1 cellular context compared by ENCODE assay signal in the genomic region with DNA sequence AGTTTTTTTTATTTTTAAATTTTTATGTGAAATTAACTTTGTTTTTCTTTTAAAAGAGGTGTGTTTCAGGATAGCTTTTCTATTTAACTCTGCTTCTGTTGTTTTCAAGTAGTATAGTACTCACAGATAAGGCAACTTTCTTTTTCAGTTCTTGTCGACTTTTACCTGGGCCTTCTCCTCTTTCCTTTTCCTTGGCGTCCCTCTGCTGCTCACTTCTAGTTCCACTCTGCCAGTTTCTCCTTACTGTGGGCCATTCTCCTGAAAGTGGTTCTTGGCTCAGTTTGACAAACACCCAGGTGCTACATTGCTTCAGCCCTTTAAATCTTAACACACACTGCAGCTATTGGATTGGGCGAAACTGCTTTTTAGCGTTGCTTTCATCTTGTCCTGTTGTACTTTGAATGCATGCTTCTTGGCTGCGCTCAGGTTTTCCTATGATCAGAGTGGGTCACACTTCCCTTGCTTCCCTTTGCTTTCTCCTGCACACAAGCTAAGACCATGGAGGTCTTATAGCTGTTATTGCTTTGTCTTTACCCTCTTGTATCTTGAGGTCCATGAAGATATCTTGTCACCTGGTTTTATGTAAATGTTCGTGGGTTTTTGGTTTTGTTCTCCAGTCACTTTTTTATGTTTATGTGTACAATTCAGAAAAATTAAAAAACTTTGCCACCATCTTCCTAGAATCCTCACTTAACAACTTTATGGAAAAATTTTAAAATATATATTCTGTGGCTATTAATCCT.
TF ChIP-seq lines count a peak whose summit lies in the region.

No MANE protein-coding gene starts in this region.

TF ChIP-seq in H1, 55 proteins besides CTCF, POLR2A, EP300 and RAD21:
- TF ChIP-seq BRCA1 (IDR thresholded peaks at IDR 0.05; ENCODE audit: low read depth, low read length) (no peak), RXRA (IDR thresholded peaks at IDR 0.05; ENCODE audit: insufficient read depth, low read depth, low read length) (no peak), JUND (IDR thresholded peaks at IDR 0.05; ENCODE audit: low read length) (no peak), HDAC6 (IDR thresholded peaks at IDR 0.05; ENCODE audit: low read depth, low read length) (no peak), CTBP2 (IDR thresholded peaks at IDR 0.05; ENCODE audit: borderline replicate concordance, insufficient read depth, insufficient read length, low read length) (no peak), CREB1 (IDR thresholded peaks at IDR 0.05) (no peak), MAX (IDR thresholded peaks at IDR 0.05) (no peak), HDAC2 (IDR thresholded peaks at IDR 0.05; ENCODE audit: borderline replicate concordance in 1 of 2, low read depth in 2 of 2, low read length in 2 of 2) (no peak), SIRT6 (IDR thresholded peaks at IDR 0.05; ENCODE audit: low read length) (no peak), CHD2 (IDR thresholded peaks at IDR 0.05; ENCODE audit: low read length) (no peak), SRF (IDR thresholded peaks at IDR 0.05; ENCODE audit: low read depth, low read length) (no peak)
